In the genomic region with DNA sequence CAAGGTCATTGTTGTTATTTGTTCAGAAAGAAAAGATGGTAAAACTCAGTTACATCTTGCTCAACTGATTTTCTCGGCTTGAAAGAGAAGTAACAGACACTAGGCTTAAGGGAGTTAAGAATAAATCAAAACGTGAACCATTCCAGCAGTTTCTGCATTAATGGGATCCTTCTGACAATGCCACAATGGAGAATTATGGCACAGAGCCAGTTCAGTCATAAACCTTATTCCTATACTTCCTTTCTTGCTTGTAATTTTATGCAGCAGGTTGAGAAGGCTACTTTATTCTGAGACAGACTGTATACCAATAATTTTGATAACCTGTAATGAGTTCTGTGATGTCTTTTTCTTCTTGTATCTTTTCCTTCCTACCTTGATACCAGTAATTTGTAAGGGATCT, we compare ENCODE assay signal across 21 cellular contexts.
"Had no signal": no experiment of that assay in that cellular context is flagged by ENCODE, and none has a peak within 500 bp of the region (broad histone marks: within the 10 kb centered on the region; RNA-seq: fewer than 3 reads in every experiment).

No MANE protein-coding gene starts in this region.

- FAIRE-seq: endometrium, frontal cortex, kidney, urothelium cell line had no signal

- H3K4me3 Mint-ChIP-seq: effector memory CD8-positive, alpha-beta T cell; naive thymus-derived CD8-positive, alpha-beta T cell; nephron progenitor cell; stimulated activated memory B cell treated with anti-CD40 and anti-IgM and Interleukin-4, amounts not matched to agents 10 μg/mL and 1 μg/mL and 100 μg/mL, for 72 hours; stimulated activated naive CD8-positive, alpha-beta T cell treated with anti-CD3 and anti-CD28 coated beads, Interleukin-15, Interleukin-2, amounts not matched to agents 100 ng/mL and 50 ng/mL, for 24 hours had no signal

- H3K36me3 ChIP-seq: left lung, thoracic aorta, tibial nerve, upper lobe of left lung had no signal

- H3K27me3 Mint-ChIP-seq: effector memory CD8-positive, alpha-beta T cell; stimulated activated memory B cell treated with anti-CD40 and anti-IgM and Interleukin-4, amounts not matched to agents 10 μg/mL and 1 μg/mL and 100 μg/mL, for 72 hours had no signal

- H3K9me3 ChIP-seq: left lung, thoracic aorta, tibial nerve, upper lobe of left lung had no signal

- ATAC-seq: effector memory CD8-positive, alpha-beta T cell; left lung; naive thymus-derived CD8-positive, alpha-beta T cell; sciatic nerve; stimulated activated memory B cell treated with anti-CD40 and anti-IgM and Interleukin-4, amounts not matched to agents 10 μg/mL and 1 μg/mL and 100 μg/mL, for 72 hours had no signal

- H3K9me3 Mint-ChIP-seq: effector memory CD8-positive, alpha-beta T cell; naive thymus-derived CD8-positive, alpha-beta T cell; nephron progenitor cell; stimulated activated memory B cell treated with anti-CD40 and anti-IgM and Interleukin-4, amounts not matched to agents 10 μg/mL and 1 μg/mL and 100 μg/mL, for 72 hours; stimulated activated naive CD8-positive, alpha-beta T cell treated with anti-CD3 and anti-CD28 coated beads, Interleukin-15, Interleukin-2, amounts not matched to agents 100 ng/mL and 50 ng/mL, for 24 hours had no signal

- H3K27ac Mint-ChIP-seq: effector memory CD8-positive, alpha-beta T cell; naive thymus-derived CD8-positive, alpha-beta T cell; nephron progenitor cell; stimulated activated memory B cell treated with anti-CD40 and anti-IgM and Interleukin-4, amounts not matched to agents 10 μg/mL and 1 μg/mL and 100 μg/mL, for 72 hours; stimulated activated naive CD8-positive, alpha-beta T cell treated with anti-CD3 and anti-CD28 coated beads, Interleukin-15, Interleukin-2, amounts not matched to agents 100 ng/mL and 50 ng/mL, for 24 hours had no signal

- H3K27ac ChIP-seq: coronary artery, left lung, thoracic aorta, tibial nerve, upper lobe of left lung had no signal

- DNase-seq: effector memory CD8-positive, alpha-beta T cell; head of caudate nucleus; kidney; left lung; mesendoderm; midbrain; naive thymus-derived CD8-positive, alpha-beta T cell; nephron progenitor cell; nucleus accumbens; retina; stimulated activated CD4-positive, alpha-beta T cell treated with anti-CD3 and anti-CD28 coated beads, Interleukin-4, amount 100 ng/mL, for 4 hours; upper lobe of left lung had no signal

- H3K36me3 Mint-ChIP-seq: naive thymus-derived CD8-positive, alpha-beta T cell; stimulated activated memory B cell treated with anti-CD40 and anti-IgM and Interleukin-4, amounts not matched to agents 10 μg/mL and 1 μg/mL and 100 μg/mL, for 72 hours had no signal

- H3K4me3 ChIP-seq: coronary artery, left lung, thoracic aorta, tibial nerve, upper lobe of left lung had no signal

- H3K4me1 Mint-ChIP-seq: naive thymus-derived CD8-positive, alpha-beta T cell; stimulated activated memory B cell treated with anti-CD40 and anti-IgM and Interleukin-4, amounts not matched to agents 10 μg/mL and 1 μg/mL and 100 μg/mL, for 72 hours had no signal

- H3K4me1 ChIP-seq: left lung, upper lobe of left lung had no signal
